ENCODE assay signal across 14 cellular contexts in the genomic region with DNA sequence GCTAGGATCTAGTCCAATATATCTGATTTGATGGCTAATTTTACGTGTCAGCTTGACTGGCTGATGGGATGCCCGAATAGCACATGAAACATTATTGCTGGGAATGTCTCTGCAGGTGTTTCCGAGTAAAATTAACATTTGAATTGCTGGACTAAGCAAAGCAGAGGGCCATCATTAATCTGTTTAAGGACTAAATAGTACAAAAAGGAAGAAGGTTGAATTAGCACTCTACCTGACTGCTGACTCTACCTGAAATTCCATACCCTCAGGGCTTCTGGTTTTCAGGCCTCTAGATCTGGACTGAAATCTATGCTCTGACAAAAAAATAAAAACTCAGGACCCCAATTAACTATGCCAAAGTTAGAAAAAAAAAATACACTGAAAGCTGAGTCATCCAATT.
DNase-seq lines count a peak whose midpoint lies in the region; ATAC-seq, FAIRE-seq and TF ChIP-seq lines count a peak whose summit lies in the region.
"Had no signal": no experiment of that assay in that cellular context is flagged by ENCODE, and none has a peak within 500 bp of the region (broad histone marks: within the 10 kb centered on the region; RNA-seq: fewer than 3 reads in every experiment).

No MANE protein-coding gene starts in this region.

- CTCF ChIA-PET in WTC11 (lab: Charles Lee): no interaction called here

- POLR2A ChIA-PET in WTC11 (lab: Charles Lee): interaction anchor here (0.6 kb wide), 1 partner anchor 667 kb away, joined by 3 read pairs; no protein-coding TSS in a partner anchor

- no peaks in the 10 kb centered on the region for H3K27me3 ChIP-seq in iPS-20b (ENCODE audit: insufficient read depth, low read length)

- DNase-seq in NCI-H146 (lab: John Stamatoyannopoulos, UW): peak; percentile 29
- no peak for DNase-seq in NCI-H146 treated with DMSO at 0.1 percent for 48 hours (lab: John Stamatoyannopoulos, UW; ENCODE audit: unreplicated experiment)
- no peak for DNase-seq in WTC11 (ENCODE audit: low spot score)
- no peak for DNase-seq in GM12891 (ENCODE audit: insufficient read length, low spot score)
- DNase-seq in Kasumi-1 (lab: John Stamatoyannopoulos, UW): no peak
- DNase-seq: 8988T; AML-193; Caco-2; CD8-positive, alpha-beta memory T cell; DMS53 had no signal

- peaks cover 90% of the 10 kb centered on the region for H3K36me3 Mint-ChIP-seq in WTC11
- H3K36me3 Mint-ChIP-seq: CD8-positive, alpha-beta memory T cell had no signal

- TF ChIP-seq POLR2A in GM12891 (IDR thresholded peaks at IDR 0.05; ENCODE audit: low read depth, low read length): no peak

- H3K9ac ChIP-seq in iPS-20b (ENCODE audit: low read depth, low read length): peak overlapping the region; percentile 62; the same call in 1 of the 2 replicates
- H3K9ac ChIP-seq: BLaER1 had no signal

- peaks cover 4% of the 10 kb centered on the region for H3K9me3 ChIP-seq in iPS-20b (ENCODE audit: insufficient read depth, low read depth, low read length)
- H3K9me3 ChIP-seq: Caco-2 had no signal

- H3K4me3 ChIP-seq in iPS-20b (ENCODE audit: low read length): no peak overlapping the region
- H3K4me3 ChIP-seq: BLaER1 had no signal

- peaks cover 20% of the 10 kb centered on the region; the same call in 1 of the 2 replicates for H3K4me1 ChIP-seq in iPS-20b (ENCODE audit: insufficient read depth, low read length)
- H3K4me1 ChIP-seq: BLaER1, Caco-2 had no signal

- peak overlapping the region; percentile 88 for H3K27ac Mint-ChIP-seq in WTC11
- H3K27ac Mint-ChIP-seq: CD8-positive, alpha-beta memory T cell had no signal

- ATAC-seq in WTC11: peak; percentile 75
- ATAC-seq in GM21786 (IDR thresholded peaks at IDR 0.05; ENCODE audit: unreplicated experiment): no peak

- FAIRE-seq in GM12891 (lab: Jason Lieb, UNC): no peak
- FAIRE-seq: GM18507 had no signal

- peaks cover 2% of the 10 kb centered on the region; the same call in 1 of the 2 replicates for H3K27me3 Mint-ChIP-seq in WTC11 (ENCODE audit: low read depth)

- peaks cover 19% of the 10 kb centered on the region for H3K9me3 Mint-ChIP-seq in WTC11

- no peak for TF ChIP-seq CTCF in WTC11 (IDR thresholded peaks at IDR 0.05)

- H3K27ac ChIP-seq in iPS-20b (ENCODE audit: low read length): no peak overlapping the region
- H3K27ac ChIP-seq: BLaER1 had no signal

- peaks cover 70% of the 10 kb centered on the region for H3K4me1 Mint-ChIP-seq in WTC11
- H3K4me1 Mint-ChIP-seq: CD8-positive, alpha-beta memory T cell had no signal

- H3K36me3 ChIP-seq in iPS-20b (ENCODE audit: insufficient read depth, low read depth, low read length): peaks cover 58% of the 10 kb centered on the region
- H3K36me3 ChIP-seq: BLaER1 had no signal

- peak overlapping the region; percentile 22; the same call in 1 of the 2 replicates for H3K4me3 Mint-ChIP-seq in WTC11
- H3K4me3 Mint-ChIP-seq: CD8-positive, alpha-beta memory T cell had no signal

TF ChIP-seq in WTC11, 78 proteins besides CTCF, POLR2A, EP300 and RAD21 (continues in another document):
- no peak for TF ChIP-seq ZBTB21 (CRISPR knock-in tag; IDR thresholded peaks at IDR 0.05; ENCODE audit: borderline replicate concordance)
- TF ChIP-seq CREM (CRISPR knock-in tag; IDR thresholded peaks at IDR 0.05): no peak
- TF ChIP-seq, protein P1, sequence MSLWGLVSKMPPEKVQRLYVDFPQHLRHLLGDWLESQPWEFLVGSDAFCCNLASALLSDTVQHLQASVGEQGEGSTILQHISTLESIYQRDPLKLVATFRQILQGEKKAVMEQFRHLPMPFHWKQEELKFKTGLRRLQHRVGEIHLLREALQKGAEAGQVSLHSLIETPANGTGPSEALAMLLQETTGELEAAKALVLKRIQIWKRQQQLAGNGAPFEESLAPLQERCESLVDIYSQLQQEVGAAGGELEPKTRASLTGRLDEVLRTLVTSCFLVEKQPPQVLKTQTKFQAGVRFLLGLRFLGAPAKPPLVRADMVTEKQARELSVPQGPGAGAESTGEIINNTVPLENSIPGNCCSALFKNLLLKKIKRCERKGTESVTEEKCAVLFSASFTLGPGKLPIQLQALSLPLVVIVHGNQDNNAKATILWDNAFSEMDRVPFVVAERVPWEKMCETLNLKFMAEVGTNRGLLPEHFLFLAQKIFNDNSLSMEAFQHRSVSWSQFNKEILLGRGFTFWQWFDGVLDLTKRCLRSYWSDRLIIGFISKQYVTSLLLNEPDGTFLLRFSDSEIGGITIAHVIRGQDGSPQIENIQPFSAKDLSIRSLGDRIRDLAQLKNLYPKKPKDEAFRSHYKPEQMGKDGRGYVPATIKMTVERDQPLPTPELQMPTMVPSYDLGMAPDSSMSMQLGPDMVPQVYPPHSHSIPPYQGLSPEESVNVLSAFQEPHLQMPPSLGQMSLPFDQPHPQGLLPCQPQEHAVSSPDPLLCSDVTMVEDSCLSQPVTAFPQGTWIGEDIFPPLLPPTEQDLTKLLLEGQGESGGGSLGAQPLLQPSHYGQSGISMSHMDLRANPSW (CRISPR knock-in tag; conservative IDR thresholded peaks at IDR 0.05; ENCODE audit: low read depth): no peak
- TF ChIP-seq, protein P2, sequence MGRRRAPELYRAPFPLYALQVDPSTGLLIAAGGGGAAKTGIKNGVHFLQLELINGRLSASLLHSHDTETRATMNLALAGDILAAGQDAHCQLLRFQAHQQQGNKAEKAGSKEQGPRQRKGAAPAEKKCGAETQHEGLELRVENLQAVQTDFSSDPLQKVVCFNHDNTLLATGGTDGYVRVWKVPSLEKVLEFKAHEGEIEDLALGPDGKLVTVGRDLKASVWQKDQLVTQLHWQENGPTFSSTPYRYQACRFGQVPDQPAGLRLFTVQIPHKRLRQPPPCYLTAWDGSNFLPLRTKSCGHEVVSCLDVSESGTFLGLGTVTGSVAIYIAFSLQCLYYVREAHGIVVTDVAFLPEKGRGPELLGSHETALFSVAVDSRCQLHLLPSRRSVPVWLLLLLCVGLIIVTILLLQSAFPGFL (CRISPR knock-in tag; IDR thresholded peaks at IDR 0.05; ENCODE audit: borderline replicate concordance): no peak
- TF ChIP-seq ZNF263 (CRISPR knock-in tag; IDR thresholded peaks at IDR 0.05; ENCODE audit: low read depth): no peak
- no peak for TF ChIP-seq RELA (CRISPR knock-in tag; IDR thresholded peaks at IDR 0.05; ENCODE audit: borderline replicate concordance)
- TF ChIP-seq ZNF416 (CRISPR knock-in tag; IDR thresholded peaks at IDR 0.05): no peak
- TF ChIP-seq ZNF317 (CRISPR knock-in tag; IDR thresholded peaks at IDR 0.05; ENCODE audit: borderline replicate concordance, low read depth): no peak
- TF ChIP-seq, protein P3, sequence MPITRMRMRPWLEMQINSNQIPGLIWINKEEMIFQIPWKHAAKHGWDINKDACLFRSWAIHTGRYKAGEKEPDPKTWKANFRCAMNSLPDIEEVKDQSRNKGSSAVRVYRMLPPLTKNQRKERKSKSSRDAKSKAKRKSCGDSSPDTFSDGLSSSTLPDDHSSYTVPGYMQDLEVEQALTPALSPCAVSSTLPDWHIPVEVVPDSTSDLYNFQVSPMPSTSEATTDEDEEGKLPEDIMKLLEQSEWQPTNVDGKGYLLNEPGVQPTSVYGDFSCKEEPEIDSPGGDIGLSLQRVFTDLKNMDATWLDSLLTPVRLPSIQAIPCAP (CRISPR knock-in tag; IDR thresholded peaks at IDR 0.05): no peak

TF ChIP-seq in GM12891, 5 proteins besides CTCF, POLR2A, EP300 and RAD21:
- no peak for TF ChIP-seq POU2F2 (IDR thresholded peaks at IDR 0.05; ENCODE audit: low read depth, low read length)
- TF ChIP-seq TAF1 (IDR thresholded peaks at IDR 0.05; ENCODE audit: low read depth, low read length): no peak
- no peak for TF ChIP-seq PAX5 (IDR thresholded peaks at IDR 0.05; ENCODE audit: insufficient read depth, low read length, severe bottlenecking)
- no peak for TF ChIP-seq POLR2AphosphoS5 (IDR thresholded peaks at IDR 0.05; ENCODE audit: low read depth, low read length)
- TF ChIP-seq SPI1 (IDR thresholded peaks at IDR 0.05; ENCODE audit: low read depth, low read length): no peak
